Comparison of ENCODE assay signal across 8 cellular contexts in the genomic region with DNA sequence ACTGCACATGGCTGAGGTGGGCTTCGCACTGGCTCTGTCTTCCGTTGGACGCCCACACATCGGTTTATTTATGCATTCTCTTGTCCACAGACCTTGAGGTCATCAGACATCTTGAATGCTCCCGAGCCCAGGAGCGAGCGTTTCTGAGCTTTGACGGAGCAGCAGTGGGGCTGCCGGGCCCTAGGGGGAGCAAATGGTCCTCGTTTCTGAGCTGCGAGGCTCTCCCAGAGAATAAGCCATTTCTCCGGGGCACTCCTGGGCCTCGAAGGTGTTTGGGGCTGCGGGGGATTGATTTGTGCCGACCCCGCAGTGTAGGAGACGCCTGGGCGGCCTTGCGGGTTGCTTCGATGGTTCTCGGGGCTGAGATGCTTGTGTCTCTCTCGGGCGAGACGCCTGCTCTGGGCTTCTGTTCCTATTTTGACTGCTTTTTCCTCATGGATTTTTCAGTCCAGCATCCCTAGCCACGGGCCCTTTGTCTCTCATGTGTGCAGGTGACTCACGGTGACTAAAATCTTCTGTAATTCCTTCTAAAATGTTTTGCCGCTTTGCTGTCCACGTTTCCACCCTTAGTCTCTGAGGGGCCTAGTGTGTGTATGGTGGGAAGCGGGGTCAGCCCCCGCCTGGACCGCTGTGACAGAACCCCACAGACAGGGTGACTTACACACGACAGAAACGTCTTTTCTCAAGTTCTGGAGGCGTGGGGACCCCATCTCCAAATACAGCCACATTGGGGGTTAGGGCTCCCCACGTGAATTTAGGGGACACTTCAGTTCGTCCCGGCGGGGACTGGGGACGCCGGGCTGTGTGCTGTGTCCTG.
DNase-seq lines count a peak whose midpoint lies in the region; ATAC-seq and TF ChIP-seq lines count a peak whose summit lies in the region.

No MANE protein-coding gene starts in this region.

- no peak for TF ChIP-seq CTCF in LNCaP clone FGC (IDR thresholded peaks at IDR 0.05; ENCODE audit: control insufficient read depth, extremely low read depth, insufficient read depth)
- peak in 1 of 2 donors; percentile 65 for TF ChIP-seq CTCF in right atrium auricular region (IDR thresholded peaks at IDR 0.05)
- TF ChIP-seq CTCF in retinal pigment epithelial cell (conservative IDR thresholded peaks at IDR 0.05; ENCODE audit: low read depth, low read length), result peak; percentile 63

- H3K9me3 ChIP-seq in adipocyte (ENCODE audit: control insufficient read depth, low read length) (no peaks in the 10 kb centered on the region), right atrium auricular region (no peaks in the 10 kb centered on the region)

- H3K27me3 ChIP-seq in adipocyte (replicated peaks; ENCODE audit: control insufficient read depth, insufficient read depth, low read length) (peaks cover 12% of the 10 kb centered on the region), right atrium auricular region (no peaks in the 10 kb centered on the region)

- H3K27ac ChIP-seq in right atrium auricular region, result peak overlapping the region; percentile 95 to 98

- H3K4me1 ChIP-seq in adipocyte (ENCODE audit: control insufficient read depth, insufficient read depth, low read length) (peaks cover 30% of the 10 kb centered on the region), right atrium auricular region (peaks cover 0 to 39% of the 10 kb centered on the region in 2 donors)

- H3K4me3 ChIP-seq in LNCaP clone FGC (ENCODE audit: low read depth, low read length) (peak overlapping the region; percentile 54), adipocyte (ENCODE audit: low read length) (peak overlapping the region; percentile 75), right atrium auricular region (peak overlapping the region; percentile 34 to 51), retinal pigment epithelial cell (ENCODE audit: low read length) (peak overlapping the region; percentile 57)

- ATAC-seq in GM21737 (IDR thresholded peaks at IDR 0.05; ENCODE audit: unreplicated experiment) (no peak), HG02798 (IDR thresholded peaks at IDR 0.05; ENCODE audit: poor library complexity, unreplicated experiment) (no peak)

- H3K36me3 ChIP-seq in adipocyte (ENCODE audit: control insufficient read depth, insufficient read depth, low read length, severe bottlenecking), result no peaks in the 10 kb centered on the region
- H3K36me3 ChIP-seq in right atrium auricular region, result no peaks in the 10 kb centered on the region

- DNase-seq in EH (ENCODE audit: low read depth) (peak; percentile 76), LNCaP clone FGC (ENCODE audit: low read depth) (no peak), adipocyte (ENCODE audit: low read depth) (peak; percentile 89), right atrium auricular region (ENCODE audit: low spot score) (peak; percentile 67), retinal pigment epithelial cell (ENCODE audit: low read depth) (no peak), GM19240 (ENCODE audit: insufficient read length, low spot score) (no peak)

- H3K9ac ChIP-seq in adipocyte (ENCODE audit: low read length), result peak overlapping the region; percentile 81

Comparison
In these comparisons a context has a peak if more than half of its experiments do, and no peak if none do; other contexts are left out.
1. DNase-seq: peak in EH (single experiment), adipocyte (single experiment) and right atrium auricular region (single experiment); none in LNCaP clone FGC (single experiment), retinal pigment epithelial cell (single experiment) and GM19240 (single experiment).
2. Peak in every context shown above with its lines, with median percentiles within 50 percentile points of each other: H3K4me3 ChIP-seq.